Comparison of ENCODE assay signal across 8 cellular contexts in the genomic region with DNA sequence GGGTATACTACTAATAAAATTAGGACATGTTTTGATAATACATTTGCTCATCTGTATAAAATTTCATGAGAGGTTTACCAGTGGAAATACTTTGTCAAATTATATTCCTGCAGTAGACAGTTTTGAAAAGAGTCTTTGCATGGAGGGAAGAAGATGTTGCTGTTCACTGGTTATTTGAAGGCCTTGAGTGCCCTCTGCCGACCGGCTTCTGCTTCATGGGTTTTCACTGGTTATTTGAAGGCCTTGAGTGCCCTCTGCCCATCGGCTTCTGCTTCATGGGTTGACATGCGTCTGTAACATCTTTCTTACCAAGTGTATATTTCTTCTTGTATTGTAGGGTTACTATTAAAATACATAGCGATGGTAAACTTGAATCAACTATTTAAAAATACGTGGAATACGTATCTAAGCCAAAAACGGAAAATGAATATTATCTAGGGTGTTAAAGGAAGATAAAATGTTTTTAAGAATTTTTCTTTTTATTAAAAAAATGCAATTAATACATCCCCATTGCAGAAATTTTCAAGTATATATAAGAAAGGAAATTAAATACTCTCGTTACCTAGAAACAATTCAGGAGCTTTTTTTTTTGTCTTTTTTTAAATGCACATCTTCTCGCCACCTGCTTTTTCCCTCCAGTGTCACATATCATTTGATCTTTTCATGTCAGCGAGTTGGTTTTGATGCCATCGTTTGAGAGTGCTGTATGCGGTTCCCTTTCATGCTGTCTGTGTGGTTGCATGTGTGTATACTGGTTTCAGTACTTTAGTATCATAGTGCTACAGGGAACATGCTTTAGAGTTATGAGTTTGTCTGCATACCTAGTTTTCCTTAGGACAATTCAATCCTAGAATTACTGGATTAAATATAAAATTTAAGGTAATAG.
DNase-seq lines count a peak whose midpoint lies in the region; ATAC-seq, FAIRE-seq and TF ChIP-seq lines count a peak whose summit lies in the region.

No MANE protein-coding gene starts in this region.

- H3K4me3 ChIP-seq in parathyroid adenoma (ENCODE audit: low read depth, low read length) (no peak overlapping the region), upper lobe of right lung (no peak overlapping the region)

- H3K36me3 ChIP-seq in parathyroid adenoma (ENCODE audit: control insufficient read depth, insufficient read depth, low read length), result no peaks in the 10 kb centered on the region
- H3K36me3 ChIP-seq in upper lobe of right lung, result peaks cover 67% of the 10 kb centered on the region

- peaks cover 3% of the 10 kb centered on the region for H3K79me2 ChIP-seq in parathyroid adenoma

- TF ChIP-seq CTCF in parathyroid adenoma (IDR thresholded peaks at IDR 0.05) (peak; percentile 73), upper lobe of right lung (IDR thresholded peaks at IDR 0.05) (peak; percentile 65)

- no peak overlapping the region for H3K9ac ChIP-seq in parathyroid adenoma

- peak; percentile 26 for ATAC-seq in HG03565 (IDR thresholded peaks at IDR 0.05; ENCODE audit: unreplicated experiment)
- peak; percentile 86 for ATAC-seq in upper lobe of right lung

- DNase-seq in SHP77 (lab: John Stamatoyannopoulos, UW), result peak; percentile 23 to 33
- DNase-seq in SHP77 treated with DMSO at 0.1 percent for 48 hours (lab: John Stamatoyannopoulos, UW), result no peak
- DNase-seq in RCC 7860 (ENCODE audit: low spot score), result peak; percentile 72
- DNase-seq in activated effector memory CD4-positive, alpha-beta T cell treated with anti-CD3 and anti-CD28 coated beads, Interleukin-2, amount 50 U/mL, for 16 hours, result peak; percentile 84
- DNase-seq in foreskin melanocyte, result peak; percentile 66
- peak; percentile 77 for DNase-seq in upper lobe of right lung

- no peak overlapping the region for H3K4me2 ChIP-seq in parathyroid adenoma (ENCODE audit: low read length)

- no peak overlapping the region for H2AFZ ChIP-seq in parathyroid adenoma

- H3K27me3 ChIP-seq in parathyroid adenoma (ENCODE audit: control insufficient read depth, insufficient read depth, low read length) (no peaks in the 10 kb centered on the region), upper lobe of right lung (no peaks in the 10 kb centered on the region)

- H3K4me1 ChIP-seq in parathyroid adenoma (no peaks in the 10 kb centered on the region), upper lobe of right lung (peaks cover 9% of the 10 kb centered on the region)

- peak; percentile 87 for FAIRE-seq in RCC 7860 (lab: Jason Lieb, UNC)

- H3K9me3 ChIP-seq in parathyroid adenoma (ENCODE audit: control insufficient read depth, low read length), result no peaks in the 10 kb centered on the region
- H3K9me3 ChIP-seq in upper lobe of right lung, result no peaks in the 10 kb centered on the region

- no peak overlapping the region for H3K27ac ChIP-seq in parathyroid adenoma
- no peak overlapping the region for H3K27ac ChIP-seq in upper lobe of right lung

- intact Hi-C loops in upper lobe of right lung (cut with DNase I), result loop anchor here (10.0 kb wide), 1 partner anchor 144 kb away; no protein-coding TSS in a partner anchor
